ENCODE assay signal across 24 cellular contexts in the genomic region with DNA sequence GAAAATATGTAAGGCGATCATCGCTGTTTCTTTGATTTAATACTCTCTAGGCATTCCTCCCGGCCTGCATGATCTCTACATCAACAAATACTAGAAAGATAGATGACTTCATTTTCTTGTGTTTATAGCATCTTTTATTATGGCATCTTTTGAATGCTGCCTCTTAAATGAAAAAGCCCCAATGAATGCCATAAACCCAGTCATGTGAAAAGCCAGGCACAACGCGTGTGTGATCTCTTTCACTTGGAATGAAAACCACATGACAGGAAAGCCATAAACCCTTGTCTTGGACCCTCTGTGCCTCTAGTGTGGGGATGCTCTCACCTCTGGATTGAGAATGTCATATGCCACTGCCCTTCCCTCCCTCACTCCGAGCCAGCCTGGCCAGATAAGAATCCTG.
DNase-seq lines count a peak whose midpoint lies in the region; ATAC-seq and TF ChIP-seq lines count a peak whose summit lies in the region.
"Had no signal": no experiment of that assay in that cellular context is flagged by ENCODE, and none has a peak within 500 bp of the region (broad histone marks: within the 10 kb centered on the region; RNA-seq: fewer than 3 reads in every experiment).

No MANE protein-coding gene starts in this region.

- H3K4me3 ChIP-seq in foreskin fibroblast (ENCODE audit: low read depth in 1 of 2, low read length in 2 of 2): no peak overlapping the region
- H3K4me3 ChIP-seq: gastroesophageal sphincter, GM23248, PC-9, spleen had no signal

- no peak for ATAC-seq in GM18858 (IDR thresholded peaks at IDR 0.05; ENCODE audit: unreplicated experiment)
- ATAC-seq: gastroesophageal sphincter, right cardiac atrium had no signal

- peak; percentile 90 for DNase-seq in EH (ENCODE audit: low read depth)
- peak; percentile 22 for DNase-seq in SW480 (ENCODE audit: low spot score)
- peak; percentile 62 to 69 for DNase-seq in foreskin fibroblast
- peak; percentile 53 for DNase-seq in non-pigmented ciliary epithelial cell (ENCODE audit: low read depth)
- no peak for DNase-seq in NCI-H2029 (lab: John Stamatoyannopoulos, UW)
- no peak for DNase-seq in activated naive CD4-positive, alpha-beta T cell (lab: John Stamatoyannopoulos, UW)
- DNase-seq in DMS79 (lab: John Stamatoyannopoulos, UW): no peak
- DNase-seq: activated naive CD4-positive, alpha-beta T cell treated with anti-CD3 and anti-CD28 coated beads, Interleukin-2, amount 10 ng/mL, durations not matched to agents 7 days and 5 days; amygdala; CD4-positive, CD25-positive, alpha-beta regulatory T cell; effector CD4-positive, alpha-beta T cell; erythroblast; GM23248; HFFc6; hypothalamus; NCI-H1436; NCI-H510A; PC-9; right cardiac atrium; SHP77; spleen; T-helper 9 cell had no signal

- TF ChIP-seq CTCF in foreskin fibroblast (IDR thresholded peaks at IDR 0.05; ENCODE audit: low read depth, low read length): no peak

Comparison
In these comparisons a context has a peak if more than half of its experiments do, and no peak if none do; other contexts are left out.
1. DNase-seq: peak in EH (single experiment), SW480 (single experiment), foreskin fibroblast (2 of 2) and non-pigmented ciliary epithelial cell (single experiment); none in NCI-H2029 (single experiment), activated naive CD4-positive, alpha-beta T cell (0 of 4) and DMS79 (single experiment).